Comparison of ENCODE assay signal across 17 cellular contexts in genomic region chr3:20451170-20451569, GRCh38.
DNase-seq lines count a peak whose midpoint lies in the region; TF ChIP-seq lines count a peak whose summit lies in the region.
"Had no signal": no experiment of that assay in that cellular context is flagged by ENCODE, and none has a peak within 500 bp of the region (broad histone marks: within the 10 kb centered on the region; RNA-seq: fewer than 3 reads in every experiment).

No MANE protein-coding gene starts in this region.

- H3K9me3 Mint-ChIP-seq in endodermal cell: peaks cover 59% of the 10 kb centered on the region
- H3K9me3 Mint-ChIP-seq in neural progenitor cell: peaks cover 13% of the 10 kb centered on the region

- 45 to 46% methylated on average over 1 of the region's 1 CpG for WGBS in endodermal cell (ENCODE audit: insufficient coverage in 1 of 2, insufficient read length in 1 of 2), 2 experiments
- WGBS in SK-N-SH (ENCODE audit: low lambda C conversion rate): 3% methylated on average over 1 of the region's 1 CpG

- no peak for TF ChIP-seq EP300 in SK-N-SH (IDR thresholded peaks at IDR 0.05; ENCODE audit: borderline replicate concordance in 1 of 2, low read depth in 1 of 2, low read length in 1 of 2)

- H3K27me3 ChIP-seq in endodermal cell (ENCODE audit: control insufficient read depth, insufficient read depth, low read length, poor library complexity, severe bottlenecking) (no peaks in the 10 kb centered on the region), neural progenitor cell (no peaks in the 10 kb centered on the region), SK-N-SH (ENCODE audit: insufficient read depth) (no peaks in the 10 kb centered on the region)
- H3K27me3 ChIP-seq: BLaER1 had no signal

- H3K27me3 Mint-ChIP-seq in endodermal cell (ENCODE audit: insufficient read depth) (no peaks in the 10 kb centered on the region), neural progenitor cell (ENCODE audit: insufficient read depth, low read depth) (no peaks in the 10 kb centered on the region)
- H3K27me3 Mint-ChIP-seq: B cell had no signal

- POLR2A ChIA-PET in SK-N-SH (lab: Yijun Ruan, JAX): no interaction called here

- H3K4me2 ChIP-seq in neural progenitor cell (no peak overlapping the region), SK-N-SH (no peak overlapping the region)
- H3K4me2 ChIP-seq: BLaER1 had no signal

- H3K36me3 ChIP-seq in endodermal cell (ENCODE audit: control insufficient read depth, insufficient read depth, low read length): no peaks in the 10 kb centered on the region
- no peaks in the 10 kb centered on the region for H3K36me3 ChIP-seq in neural progenitor cell
- no peaks in the 10 kb centered on the region for H3K36me3 ChIP-seq in SK-N-SH (replicated peaks in 1 of 2; ENCODE audit: control insufficient read depth in 1 of 2, insufficient read depth in 2 of 2, low read length in 1 of 2)
- H3K36me3 ChIP-seq: BLaER1 had no signal

- H3K27ac ChIP-seq in endodermal cell (ENCODE audit: low read depth, low read length) (no peak overlapping the region), neural progenitor cell (no peak overlapping the region), SK-N-SH (ENCODE audit: low read depth in 2 of 2, low read length in 1 of 2) (no peak overlapping the region)
- H3K27ac ChIP-seq: 22Rv1, BLaER1, C4-2B, GM23248 had no signal

- H3K79me2 ChIP-seq in neural progenitor cell (ENCODE audit: low read depth) (no peaks in the 10 kb centered on the region), SK-N-SH (ENCODE audit: insufficient read depth) (no peaks in the 10 kb centered on the region)

- no peaks in the 10 kb centered on the region for H3K4me1 ChIP-seq in endodermal cell (ENCODE audit: control insufficient read depth, insufficient read depth, low read length)
- H3K4me1 ChIP-seq in neural progenitor cell: no peaks in the 10 kb centered on the region
- no peaks in the 10 kb centered on the region for H3K4me1 ChIP-seq in SK-N-SH (ENCODE audit: control insufficient read depth in 1 of 2, insufficient read depth in 2 of 2, low read depth in 1 of 2, low read length in 1 of 2)
- H3K4me1 ChIP-seq: BLaER1, Caco-2 had no signal

- H2AFZ ChIP-seq in neural progenitor cell (replicated peaks) (no peak overlapping the region), SK-N-SH (ENCODE audit: low read depth) (no peak overlapping the region)
- H2AFZ ChIP-seq: GM23248 had no signal

- H3K9me3 ChIP-seq in endodermal cell (ENCODE audit: control insufficient read depth, low read length) (peaks cover 50% of the 10 kb centered on the region), neural progenitor cell (ENCODE audit: low read depth) (no peaks in the 10 kb centered on the region), SK-N-SH (no peaks in the 10 kb centered on the region)
- H3K9me3 ChIP-seq: Caco-2 had no signal

- H4K20me1 ChIP-seq in neural progenitor cell (ENCODE audit: low read depth) (no peaks in the 10 kb centered on the region), SK-N-SH (ENCODE audit: insufficient read depth) (no peaks in the 10 kb centered on the region)
- H4K20me1 ChIP-seq: BLaER1 had no signal

- H3F3A ChIP-seq in neural progenitor cell (ENCODE audit: low read depth): no peaks in the 10 kb centered on the region
- H3F3A ChIP-seq in SK-N-SH (replicated peaks; ENCODE audit: insufficient read depth): no peaks in the 10 kb centered on the region

- no peak overlapping the region for H3K9ac ChIP-seq in endodermal cell (ENCODE audit: extremely low read depth, low read length, poor library complexity, severe bottlenecking)
- H3K9ac ChIP-seq in neural progenitor cell: no peak overlapping the region
- H3K9ac ChIP-seq in SK-N-SH: no peak overlapping the region
- H3K9ac ChIP-seq: BLaER1, GM23248 had no signal

- peak; percentile 12 for DNase-seq in NCI-H82 (lab: John Stamatoyannopoulos, UW)
- no peak for DNase-seq in NCI-H82 treated with DMSO at 0.1 percent for 48 hours (lab: John Stamatoyannopoulos, UW; ENCODE audit: unreplicated experiment)
- DNase-seq in endodermal cell: no peak
- peak; percentile 3 for DNase-seq in neural progenitor cell (ENCODE audit: low spot score)
- no peak for DNase-seq in SHP77 (lab: John Stamatoyannopoulos, UW)
- no peak for DNase-seq in SK-N-SH
- DNase-seq: Caco-2; CD4-positive, CD25-positive, alpha-beta regulatory T cell; CD8-positive, alpha-beta T cell; DMS153; DND-41; GM23248; H9 had no signal

- H3K4me3 ChIP-seq in endodermal cell (ENCODE audit: low read length) (peak overlapping the region; percentile 10), neural progenitor cell (no peak overlapping the region), SK-N-SH (ENCODE audit: low read depth in 2 of 2, low read length in 1 of 2) (no peak overlapping the region)
- H3K4me3 ChIP-seq: BLaER1, GM23248 had no signal

- TF ChIP-seq CTCF in endodermal cell (conservative IDR thresholded peaks at IDR 0.05) (no peak), neural progenitor cell (IDR thresholded peaks at IDR 0.05) (no peak), SK-N-SH (IDR thresholded peaks at IDR 0.05) (no peak)

- H3K36me3 Mint-ChIP-seq in endodermal cell (ENCODE audit: low read depth) (peaks cover 10% of the 10 kb centered on the region), neural progenitor cell (no peaks in the 10 kb centered on the region)
- H3K36me3 Mint-ChIP-seq: CD4-positive, CD25-positive, alpha-beta regulatory T cell; CD8-positive, alpha-beta T cell had no signal

- no peaks in the 10 kb centered on the region for H3K9me2 ChIP-seq in SK-N-SH

- H3K4me1 Mint-ChIP-seq in endodermal cell (no peaks in the 10 kb centered on the region), neural progenitor cell (no peaks in the 10 kb centered on the region)
- H3K4me1 Mint-ChIP-seq: B cell; CD4-positive, CD25-positive, alpha-beta regulatory T cell; H9 had no signal

- no peak for TF ChIP-seq RAD21 in SK-N-SH (IDR thresholded peaks at IDR 0.05; ENCODE audit: low read length)

- CTCF ChIA-PET in SK-N-SH (lab: Yijun Ruan, JAX): no interaction called here

- H3K27ac Mint-ChIP-seq in endodermal cell (no peak overlapping the region), neural progenitor cell (no peak overlapping the region)
- H3K27ac Mint-ChIP-seq: B cell; CD4-positive, CD25-positive, alpha-beta regulatory T cell; CD8-positive, alpha-beta T cell; H9 had no signal

- H3K4me3 Mint-ChIP-seq in endodermal cell (no peak overlapping the region), neural progenitor cell (no peak overlapping the region)
- H3K4me3 Mint-ChIP-seq: B cell; CD4-positive, CD25-positive, alpha-beta regulatory T cell; CD8-positive, alpha-beta T cell; H9 had no signal

TF ChIP-seq in SK-N-SH, 30 proteins besides CTCF, POLR2A, EP300 and RAD21:
- TF ChIP-seq MAX (IDR thresholded peaks at IDR 0.05; ENCODE audit: low read depth) (no peak), REST (IDR thresholded peaks at IDR 0.05; ENCODE audit: low read depth, low read length) (no peak)

Comparison
In these comparisons a context has a peak if more than half of its experiments do, and no peak if none do; other contexts are left out.
1. DNase-seq: peak in NCI-H82 (single experiment) and neural progenitor cell (single experiment); none in NCI-H82 treated with DMSO at 0.1 percent for 48 hours (single experiment), endodermal cell (single experiment), SHP77 (0 of 2) and SK-N-SH (single experiment).